Comparison of ENCODE assay signal across 8 cellular contexts in genomic region chr1:23483327-23484252, GRCh38. TPM values are rescaled to one million over a fixed set of nuclear protein-coding genes. Genes with fewer than 3 reads are reported as not detected.
DNase-seq lines count a peak whose midpoint lies in the region; ATAC-seq and TF ChIP-seq lines count a peak whose summit lies in the region.

Gene ASAP3, minus strand, starts transcription at chr1:23484179. Its CDS starts 46 bp downstream, at chr1:23484133.

- no peak within 1 kb of the TSS for H3K27ac ChIP-seq in adipose tissue (ENCODE audit: low read depth, low read length)
- peak within 1 kb of the TSS; percentile 93 to 97 for H3K27ac ChIP-seq in right atrium auricular region
- H3K27ac ChIP-seq in psoas muscle = peak within 1 kb of the TSS; percentile 87

- H3K9me3 ChIP-seq in Loucy (ENCODE audit: insufficient read depth, low read depth, low read length) (no peaks in the 10 kb centered on the region), right atrium auricular region (no peaks in the 10 kb centered on the region), psoas muscle (no peaks in the 10 kb centered on the region)

- H3F3A ChIP-seq in Loucy (ENCODE audit: low read depth) = no peaks in the 10 kb centered on the region

- peak within 1 kb of the TSS; percentile 45 for H3K4me2 ChIP-seq in Loucy (ENCODE audit: low read depth, low read length, poor library complexity, severe bottlenecking)

- no peaks in the 10 kb centered on the region for H3K79me2 ChIP-seq in Loucy (ENCODE audit: insufficient read depth, low read length)

- TF ChIP-seq POLR2A in erythroblast (IDR thresholded peaks at IDR 0.05; ENCODE audit: low read length) = no peak

- H3K4me1 ChIP-seq in Loucy (ENCODE audit: insufficient read depth, low read length, poor library complexity, severe bottlenecking) (peaks cover 12% of the 10 kb centered on the region), right atrium auricular region (peaks cover 0 to 49% of the 10 kb centered on the region in 2 donors), psoas muscle (peaks cover 46% of the 10 kb centered on the region)

- 1% methylated on average over 71 to 83 of the region's 84 CpGs for WGBS in adipose tissue, 3 donors
- WGBS in psoas muscle, 3 donors = 1% methylated on average over 57 to 84 of the region's 84 CpGs

- ATAC-seq in psoas muscle (peak in 3 of 4 donors; percentile 1 to 4 (median 2)), HG03342 (IDR thresholded peaks at IDR 0.05; ENCODE audit: unreplicated experiment) (no peak)

- TF ChIP-seq CTCF in GM10266 (IDR thresholded peaks at IDR 0.05; ENCODE audit: control insufficient read depth, insufficient read depth, low read depth, missing control alignments) = peak; percentile 31
- no peak for TF ChIP-seq CTCF in Loucy (conservative IDR thresholded peaks at IDR 0.05; ENCODE audit: low read length)
- peak in 1 of 2 donors; percentile 43 for TF ChIP-seq CTCF in right atrium auricular region (IDR thresholded peaks at IDR 0.05)
- TF ChIP-seq CTCF in psoas muscle (IDR thresholded peaks at IDR 0.05) = peak; percentile 38

- no peaks in the 10 kb centered on the region for H3K9me2 ChIP-seq in Loucy (replicated peaks; ENCODE audit: low read depth, low read length)

- peak within 1 kb of the TSS; percentile 85 for H2AFZ ChIP-seq in Loucy (ENCODE audit: low read length)

- intact Hi-C loops in psoas muscle (cut with DNase I) = loop anchor here in 1 of 2 donors (10.0 kb wide), 1 partner anchor 139 kb away; the partner anchor contains the start of gene HNRNPR

- H3K4me3 ChIP-seq in Loucy (ENCODE audit: low read length, poor library complexity, severe bottlenecking) (peak within 1 kb of the TSS; percentile 74), right atrium auricular region (peak within 1 kb of the TSS; percentile 88 to 98), psoas muscle (peak within 1 kb of the TSS; percentile 76)

- peak within 1 kb of the TSS; percentile 57 for H3K9ac ChIP-seq in Loucy (ENCODE audit: low read depth, low read length, poor library complexity, severe bottlenecking)

- H3K27me3 ChIP-seq in Loucy (ENCODE audit: insufficient read depth, low read length, poor library complexity, severe bottlenecking) = no peaks in the 10 kb centered on the region
- no peaks in the 10 kb centered on the region for H3K27me3 ChIP-seq in right atrium auricular region
- no peaks in the 10 kb centered on the region for H3K27me3 ChIP-seq in psoas muscle (ENCODE audit: insufficient read depth in 3 of 3, low read length in 2 of 3)

- H3K36me3 ChIP-seq in Loucy (ENCODE audit: insufficient read depth, low read length) = no peaks in the 10 kb centered on the region
- no peaks in the 10 kb centered on the region for H3K36me3 ChIP-seq in right atrium auricular region
- no peaks in the 10 kb centered on the region for H3K36me3 ChIP-seq in psoas muscle (ENCODE audit: insufficient read depth in 1 of 2, low read depth in 1 of 2)

- DNase-seq in GM10266 (ENCODE audit: extremely low spot score) (no peak), right atrium auricular region (ENCODE audit: low spot score) (no peak), psoas muscle (peak; percentile 62 to 79), erythroblast (lab: John Stamatoyannopoulos, UW) (no peak), NCI-H82 treated with DMSO at 0.1 percent for 48 hours (lab: John Stamatoyannopoulos, UW; ENCODE audit: unreplicated experiment) (no peak)

- no peaks in the 10 kb centered on the region for H4K20me1 ChIP-seq in Loucy (ENCODE audit: insufficient read depth, low read length, poor library complexity, severe bottlenecking)

RNA-seq across cellular contexts. Expression of gene ASAP3, which starts in this region (rescaled TPM):
- polyA plus RNA-seq in adipose tissue = 10 to 100 TPM; 11.9 to 49.6 (median 19.4) TPM
- total RNA-seq in right atrium auricular region = 10 to 100 TPM; 38.6 to 47.2 TPM
- total RNA-seq in psoas muscle = 10 to 100 TPM; 37.9 to 68.0 (median 52.1) TPM
- polyA plus RNA-seq in psoas muscle = 10 to 100 TPM; 13.3 to 45.8 (median 33.6) TPM

Comparison
In these comparisons a context has a peak if more than half of its experiments do, and no peak if none do; other contexts are left out.
1. DNase-seq: peak in psoas muscle (2 of 2); none in GM10266 (single experiment), right atrium auricular region (single experiment), erythroblast (0 of 2) and NCI-H82 treated with DMSO at 0.1 percent for 48 hours (single experiment).
2. Peak in every context shown above with its lines, with median percentiles within 50 percentile points of each other: H3K4me3 ChIP-seq.